Comparison of ENCODE assay signal across 9 cellular contexts in genomic region chr4:114780205-114780604, GRCh38.
DNase-seq lines count a peak whose midpoint lies in the region; ATAC-seq, FAIRE-seq and TF ChIP-seq lines count a peak whose summit lies in the region.
"Had no signal": no experiment of that assay in that cellular context is flagged by ENCODE, and none has a peak within 500 bp of the region (broad histone marks: within the 10 kb centered on the region; RNA-seq: fewer than 3 reads in every experiment).

No MANE protein-coding gene starts in this region.

- peak; percentile 64 for DNase-seq in MCF 10A (ENCODE audit: unreplicated experiment)
- no peak for DNase-seq in breast epithelium (ENCODE audit: low spot score in 2 of 2)
- peak; percentile 40 for DNase-seq in NCI-H510A treated with DMSO at 0.1 percent for 48 hours (lab: John Stamatoyannopoulos, UW)
- DNase-seq in endothelial cell of umbilical vein (ENCODE audit: low read depth, low spot score): peak; percentile 9
- DNase-seq in type B pancreatic cell (ENCODE audit: extremely low spot score, unreplicated experiment): no peak
- DNase-seq in activated gamma-delta T cell treated with Interleukin-2 at 50 U/mL for 16 hours: no peak
- DNase-seq: heart right ventricle had no signal

- H3K4me3 Mint-ChIP-seq in MCF 10A (ENCODE audit: unreplicated experiment): no peak overlapping the region
- H3K4me3 Mint-ChIP-seq in type B pancreatic cell: no peak overlapping the region

- H3K27ac ChIP-seq in breast epithelium (no peak overlapping the region), endothelial cell of umbilical vein (ENCODE audit: insufficient read depth, low read depth, low read length) (no peak overlapping the region)
- H3K27ac ChIP-seq: heart right ventricle had no signal

- no peaks in the 10 kb centered on the region for H4K20me1 ChIP-seq in endothelial cell of umbilical vein (replicated peaks; ENCODE audit: control insufficient read depth, extremely low read depth, insufficient read depth, low read length)

- POLR2A ChIA-PET in MCF 10A (lab: Yijun Ruan, JAX) (interaction anchor here (1.8 kb wide), 1 partner anchor 16 kb away, joined by 5 read pairs; no protein-coding TSS in a partner anchor), endothelial cell of umbilical vein (lab: Charles Lee) (no interaction called here)

- H3K9me3 Mint-ChIP-seq in MCF 10A (ENCODE audit: unreplicated experiment) (no peaks in the 10 kb centered on the region), type B pancreatic cell (no peaks in the 10 kb centered on the region)

- no peak for FAIRE-seq in endothelial cell of umbilical vein (lab: Jason Lieb, UNC)

- H3K27ac Mint-ChIP-seq in MCF 10A (ENCODE audit: low read depth, unreplicated experiment) (no peak overlapping the region), type B pancreatic cell (no peak overlapping the region)

- H3K9ac ChIP-seq in endothelial cell of umbilical vein (replicated peaks; ENCODE audit: extremely low read depth, insufficient read depth, low read length): no peak overlapping the region

- BruUV-seq in MCF 10A (replicated peaks; lab: Mats Ljungman, UMichigan): no TSS peak
- BruUV-seq in endothelial cell of umbilical vein (replicated peaks; lab: Mats Ljungman, UMichigan): no TSS peak

- no peak overlapping the region for H2AFZ ChIP-seq in endothelial cell of umbilical vein (ENCODE audit: low read depth, low read length)

- intact Hi-C loops in MCF 10A (cut with micrococcal nuclease): loop anchor here (1.0 to 5.0 kb wide), 4 partner anchors 310 to 1072 kb away; no protein-coding TSS in a partner anchor
- intact Hi-C loops in breast epithelium (cut with DNase I; ENCODE audit: low total_unique reads): no loop called here
- intact Hi-C loops in endothelial cell of umbilical vein (cut with micrococcal nuclease): no loop called here

- H3K9me3 ChIP-seq in breast epithelium (no peaks in the 10 kb centered on the region), endothelial cell of umbilical vein (replicated peaks; ENCODE audit: control insufficient read depth, insufficient read depth, low read length) (no peaks in the 10 kb centered on the region)
- H3K9me3 ChIP-seq: heart right ventricle had no signal

- H3K4me1 ChIP-seq in breast epithelium (no peaks in the 10 kb centered on the region), endothelial cell of umbilical vein (ENCODE audit: control insufficient read depth, extremely low read depth, insufficient read depth, low read length) (no peaks in the 10 kb centered on the region)
- H3K4me1 ChIP-seq: heart right ventricle had no signal

- ATAC-seq in HG02852 (IDR thresholded peaks at IDR 0.05; ENCODE audit: unreplicated experiment) (no peak), HG03108 (IDR thresholded peaks at IDR 0.05; ENCODE audit: unreplicated experiment) (no peak)
- ATAC-seq: heart right ventricle had no signal

- no peaks in the 10 kb centered on the region for H3K9me1 ChIP-seq in endothelial cell of umbilical vein (replicated peaks; ENCODE audit: control insufficient read depth, extremely low read depth, insufficient read depth, low read length)

- no peak overlapping the region for H3K4me2 ChIP-seq in endothelial cell of umbilical vein (ENCODE audit: insufficient read depth, low read length)

- H3K27me3 Mint-ChIP-seq in MCF 10A (ENCODE audit: insufficient read depth, unreplicated experiment) (peaks cover 12% of the 10 kb centered on the region), type B pancreatic cell (no peaks in the 10 kb centered on the region)

- H3K4me1 Mint-ChIP-seq in MCF 10A (ENCODE audit: insufficient read depth, unreplicated experiment): no peaks in the 10 kb centered on the region
- H3K4me1 Mint-ChIP-seq in type B pancreatic cell (ENCODE audit: unreplicated experiment): peaks cover 13% of the 10 kb centered on the region

- H3K27me3 ChIP-seq in breast epithelium: no peaks in the 10 kb centered on the region
- H3K27me3 ChIP-seq in endothelial cell of umbilical vein (ENCODE audit: control insufficient read depth in 2 of 2, insufficient read depth in 2 of 2, low read length in 2 of 2): no peaks in the 10 kb centered on the region

- no peaks in the 10 kb centered on the region for H3K79me2 ChIP-seq in endothelial cell of umbilical vein (ENCODE audit: control insufficient read depth, insufficient read depth, low read length)

- TF ChIP-seq CTCF in MCF 10A (IDR thresholded peaks at IDR 0.05; ENCODE audit: unreplicated experiment): peak; percentile 54
- TF ChIP-seq CTCF in breast epithelium (IDR thresholded peaks at IDR 0.05): no peak
- TF ChIP-seq CTCF in endothelial cell of umbilical vein (IDR thresholded peaks at IDR 0.05; ENCODE audit: extremely low read depth in 1 of 2, insufficient read depth in 1 of 2, low read depth in 1 of 2, low read length in 2 of 2): no peak
- TF ChIP-seq CTCF in type B pancreatic cell (conservative IDR thresholded peaks at IDR 0.05): peak; percentile 78

- no peaks in the 10 kb centered on the region for H3K36me3 Mint-ChIP-seq in MCF 10A (ENCODE audit: insufficient read depth, unreplicated experiment)
- no peaks in the 10 kb centered on the region for H3K36me3 Mint-ChIP-seq in type B pancreatic cell

- dilution Hi-C loops in endothelial cell of umbilical vein (cut with MboI; ENCODE audit: extremely low pct_ligation_motif_present, low sequenced_read_pairs): no loop called here

- TF ChIP-seq POLR2A in breast epithelium (IDR thresholded peaks at IDR 0.05) (no peak), endothelial cell of umbilical vein (IDR thresholded peaks at IDR 0.05; ENCODE audit: low read depth, low read length) (no peak)

- H3K4me3 ChIP-seq in breast epithelium: no peak overlapping the region
- H3K4me3 ChIP-seq in endothelial cell of umbilical vein (replicated peaks in 1 of 3; ENCODE audit: insufficient read depth in 1 of 3, low read depth in 1 of 3, low read length in 3 of 3): no peak overlapping the region
- H3K4me3 ChIP-seq: heart right ventricle had no signal

- CTCF ChIA-PET in MCF 10A (lab: Yijun Ruan, JAX) (interaction anchor here (0.5 to 2.1 kb wide), 29 partner anchors 9 to 1402 kb away, joined by 3 to 11 read pairs (median 4); partner anchors contain the start of gene NDST4), endothelial cell of umbilical vein (lab: Charles Lee) (interaction anchor here (0.9 kb wide), 1 partner anchor 28 kb away, joined by 4 read pairs; no protein-coding TSS in a partner anchor)

- H3K36me3 ChIP-seq in breast epithelium: no peaks in the 10 kb centered on the region
- H3K36me3 ChIP-seq in endothelial cell of umbilical vein (ENCODE audit: control insufficient read depth in 2 of 2, extremely low read depth in 1 of 2, insufficient read depth in 2 of 2, low read length in 2 of 2): no peaks in the 10 kb centered on the region
- H3K36me3 ChIP-seq: heart right ventricle had no signal

TF ChIP-seq in endothelial cell of umbilical vein, 7 proteins besides CTCF, POLR2A, EP300 and RAD21:
- TF ChIP-seq, protein P1, sequence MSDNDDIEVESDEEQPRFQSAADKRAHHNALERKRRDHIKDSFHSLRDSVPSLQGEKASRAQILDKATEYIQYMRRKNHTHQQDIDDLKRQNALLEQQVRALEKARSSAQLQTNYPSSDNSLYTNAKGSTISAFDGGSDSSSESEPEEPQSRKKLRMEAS (IDR thresholded peaks at IDR 0.05; ENCODE audit: insufficient read depth, insufficient read length): no peak
- TF ChIP-seq EZH2 (IDR thresholded peaks at IDR 0.05; ENCODE audit: borderline replicate concordance, low read depth, low read length, severe bottlenecking): no peak
- no peak for TF ChIP-seq POLR2AphosphoS5 (IDR thresholded peaks at IDR 0.05; ENCODE audit: insufficient read depth, low read depth, low read length)
- TF ChIP-seq MYC (IDR thresholded peaks at IDR 0.05; ENCODE audit: low read depth, low read length): no peak
- no peak for TF ChIP-seq JUN (IDR thresholded peaks at IDR 0.05; ENCODE audit: borderline replicate concordance, insufficient read depth, insufficient read length, low read depth)
- no peak for TF ChIP-seq GATA2 (IDR thresholded peaks at IDR 0.05; ENCODE audit: insufficient read depth, insufficient read length, low read depth, low read length)
- TF ChIP-seq FOS (IDR thresholded peaks at IDR 0.05; ENCODE audit: borderline replicate concordance, insufficient read depth, low read length): no peak

Comparison
In these comparisons a context has a peak if more than half of its experiments do, and no peak if none do; other contexts are left out.
1. DNase-seq: peak in MCF 10A (single experiment), NCI-H510A treated with DMSO at 0.1 percent for 48 hours (single experiment) and endothelial cell of umbilical vein (single experiment); none in breast epithelium (0 of 2), type B pancreatic cell (single experiment) and activated gamma-delta T cell treated with Interleukin-2 at 50 U/mL for 16 hours (single experiment).
2. CTCF ChIP-seq: peak in MCF 10A (single experiment) and type B pancreatic cell (single experiment); none in breast epithelium (0 of 3) and endothelial cell of umbilical vein (0 of 2).